Comparison of ENCODE assay signal across 18 cellular contexts in the genomic region with DNA sequence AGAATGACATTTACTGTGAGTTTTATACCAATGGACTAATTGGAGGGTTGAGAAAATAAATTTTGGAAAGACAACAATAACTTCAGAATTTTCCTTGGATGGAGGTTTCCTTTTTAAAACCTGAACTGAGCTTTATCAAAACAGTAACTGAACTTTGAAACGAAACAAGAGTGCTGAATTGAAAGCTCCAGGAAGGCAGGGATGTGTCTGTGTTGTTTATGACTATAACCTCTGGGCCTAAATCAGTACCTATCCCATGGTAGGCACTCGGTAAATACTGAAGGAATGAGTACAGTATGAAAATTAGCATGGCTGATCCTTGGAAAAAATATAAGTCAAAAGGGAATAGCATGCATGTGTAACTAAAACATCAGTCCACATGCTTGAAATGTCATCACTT.
"Had no signal": no experiment of that assay in that cellular context is flagged by ENCODE, and none has a peak within 500 bp of the region (broad histone marks: within the 10 kb centered on the region; RNA-seq: fewer than 3 reads in every experiment).

No MANE protein-coding gene starts in this region.

- H3K9me3 ChIP-seq: esophagus squamous epithelium, lower lobe of right lung, pancreas, stomach, uterus had no signal

- H3K27ac Mint-ChIP-seq: natural killer cell treated with Interleukin-12 subunit alpha and Interleukin-12 subunit beta and Interleukin-15 and Interleukin-18, amount 100 ng/mL, for 72 hours; progenitor cell of endocrine pancreas; type B pancreatic cell had no signal

- H3K36me3 Mint-ChIP-seq: natural killer cell treated with Interleukin-12 subunit alpha and Interleukin-12 subunit beta and Interleukin-15 and Interleukin-18, amount 100 ng/mL, for 72 hours; type B pancreatic cell had no signal

- ATAC-seq: lower lobe of right lung; natural killer cell treated with Interleukin-12 subunit alpha and Interleukin-12 subunit beta and Interleukin-15 and Interleukin-18, amount 100 ng/mL, for 72 hours; sciatic nerve had no signal

- H3K27me3 Mint-ChIP-seq: progenitor cell of endocrine pancreas, type B pancreatic cell had no signal

- H3K9me3 Mint-ChIP-seq: natural killer cell treated with Interleukin-12 subunit alpha and Interleukin-12 subunit beta and Interleukin-15 and Interleukin-18, amount 100 ng/mL, for 72 hours; type B pancreatic cell had no signal

- H3K4me1 ChIP-seq: esophagus squamous epithelium, lower lobe of right lung had no signal

- DNase-seq: cerebellar nuclear complex; dermis blood vessel endothelial cell; esophagus squamous epithelium; foreskin fibroblast; lower lobe of right lung; mesenchymal stem cell; midbrain; occipital lobe; pancreas; small intestine; stimulated activated CD4-positive, alpha-beta T cell treated with anti-CD3 and anti-CD28 coated beads, Interleukin-12 subunit alpha, Interleukin-12 subunit beta, amount 100 ng/mL, for 4 hours; stimulated activated naive CD4-positive, alpha-beta T cell; stomach; uterus had no signal

- H3K27ac ChIP-seq: esophagus squamous epithelium, lower lobe of right lung, pancreas, stomach, uterus had no signal

- H3K27me3 ChIP-seq: esophagus squamous epithelium, pancreas, stomach, uterus had no signal

- H3K4me3 ChIP-seq: esophagus squamous epithelium, lower lobe of right lung, pancreas, stomach, uterus had no signal

- H3K4me3 Mint-ChIP-seq: natural killer cell treated with Interleukin-12 subunit alpha and Interleukin-12 subunit beta and Interleukin-15 and Interleukin-18, amount 100 ng/mL, for 72 hours; type B pancreatic cell had no signal

- H3K36me3 ChIP-seq: esophagus squamous epithelium, lower lobe of right lung, pancreas, stomach, uterus had no signal

- FAIRE-seq: pancreas, small intestine had no signal
